ENCODE assay signal across 9 cellular contexts in genomic region chr9:121213136-121213806, GRCh38. TPM values are rescaled to one million over a fixed set of nuclear protein-coding genes. Genes with fewer than 3 reads are reported as not detected.
A peak's percentile ranks its signal among the peaks of the same experiment; 100 is the strongest.
DNase-seq lines count a peak whose midpoint lies in the region; ATAC-seq and TF ChIP-seq lines count a peak whose summit lies in the region.
"Had no signal": no experiment of that assay in that cellular context is flagged by ENCODE, and none has a peak within 500 bp of the region (broad histone marks: within the 10 kb centered on the region; RNA-seq: fewer than 3 reads in every experiment).

No MANE protein-coding gene starts in this region.

- CTCF ChIA-PET in activated B cell treated with CpG ODN at 0.5 μM for 24 hours (lab: Charles Lee): interaction anchor here (0.6 to 4.0 kb wide), 23 partner anchors 8 to 617 kb away, joined by 3 to 38 read pairs (median 4); partner anchors contain the start of genes GSN and RAB14

- DNase-seq in CD1c-positive myeloid dendritic cell (ENCODE audit: extremely low spot score) (peak; percentile 91), HCEC 1CT (peak; percentile 80), NCI-H226 (peak; percentile 73), activated B cell treated with CpG ODN at 0.5 μM for 24 hours (peak; percentile 57), kidney glomerular epithelial cell (lab: John Stamatoyannopoulos, UW) (peak; percentile 89)
- DNase-seq in central memory CD4-positive, alpha-beta T cell: peak; percentile 38
- DNase-seq in stimulated activated CD4-positive, alpha-beta T cell treated with anti-CD3 and anti-CD28 coated beads, Interleukin-15, amount 100 ng/mL, for 48 hours (ENCODE audit: low read depth in 2 of 2): peak; percentile 43 to 65

- TF ChIP-seq CTCF in activated B cell treated with CpG ODN at 0.5 μM for 24 hours (IDR thresholded peaks at IDR 0.05): peak; percentile 53

- no peak overlapping the region for H3K4me3 Mint-ChIP-seq in activated B cell treated with CpG ODN at 0.5 μM for 24 hours
- H3K4me3 Mint-ChIP-seq: IgD-negative memory B cell had no signal

- peak overlapping the region; percentile 59 for H3K27ac Mint-ChIP-seq in activated B cell treated with CpG ODN at 0.5 μM for 24 hours

- ATAC-seq in activated B cell treated with CpG ODN at 0.5 μM for 24 hours (ENCODE audit: low read depth) (peak; percentile 76), HG02588 (IDR thresholded peaks at IDR 0.05; ENCODE audit: unreplicated experiment) (no peak)

- peaks cover 24% of the 10 kb centered on the region for H3K4me1 Mint-ChIP-seq in activated B cell treated with CpG ODN at 0.5 μM for 24 hours

- intact Hi-C loops in activated B cell treated with CpG ODN at 0.5 μM for 24 hours (cut with micrococcal nuclease): loop anchor here (1.0 to 5.0 kb wide), 5 partner anchors 64 to 456 kb away; no protein-coding TSS in a partner anchor

- no peaks in the 10 kb centered on the region for H3K27me3 Mint-ChIP-seq in activated B cell treated with CpG ODN at 0.5 μM for 24 hours
- H3K27me3 Mint-ChIP-seq: IgD-negative memory B cell had no signal

- POLR2A ChIA-PET in activated B cell treated with CpG ODN at 0.5 μM for 24 hours (lab: Charles Lee): interaction anchor here (0.7 to 2.8 kb wide), 4 partner anchors 12 to 107 kb away, joined by 3 to 17 read pairs (median 3); partner anchors contain the start of gene RAB14

- no peaks in the 10 kb centered on the region for H3K9me3 Mint-ChIP-seq in activated B cell treated with CpG ODN at 0.5 μM for 24 hours
- H3K9me3 Mint-ChIP-seq: IgD-negative memory B cell had no signal

- peaks cover 40% of the 10 kb centered on the region for H3K36me3 Mint-ChIP-seq in activated B cell treated with CpG ODN at 0.5 μM for 24 hours (ENCODE audit: low read depth)

RNA-seq across cellular contexts. Expression of gene RAB14, which starts 11.6 kb away (rescaled TPM):
- total RNA-seq in activated B cell treated with CpG ODN at 0.5 μM for 24 hours: 55.9 and 63.8 TPM in 2 replicates

RNA-seq across cellular contexts. Expression of gene GSN, which starts 54.7 kb away (rescaled TPM):
- 21.9 and 26.5 TPM in 2 replicates for total RNA-seq in activated B cell treated with CpG ODN at 0.5 μM for 24 hours

Comparison
In these comparisons a context has a peak if more than half of its experiments do, and no peak if none do; other contexts are left out.
1. DNase-seq: peak in every context shown above with its lines; median percentile 91 in CD1c-positive myeloid dendritic cell; 89 in kidney glomerular epithelial cell; 80 in HCEC 1CT; 73 in NCI-H226; 57 in activated B cell treated with CpG ODN at 0.5 μM for 24 hours; 54 in stimulated activated CD4-positive, alpha-beta T cell treated with anti-CD3 and anti-CD28 coated beads, Interleukin-15, amount 100 ng/mL, for 48 hours; 38 in central memory CD4-positive, alpha-beta T cell.